In the genomic region with DNA sequence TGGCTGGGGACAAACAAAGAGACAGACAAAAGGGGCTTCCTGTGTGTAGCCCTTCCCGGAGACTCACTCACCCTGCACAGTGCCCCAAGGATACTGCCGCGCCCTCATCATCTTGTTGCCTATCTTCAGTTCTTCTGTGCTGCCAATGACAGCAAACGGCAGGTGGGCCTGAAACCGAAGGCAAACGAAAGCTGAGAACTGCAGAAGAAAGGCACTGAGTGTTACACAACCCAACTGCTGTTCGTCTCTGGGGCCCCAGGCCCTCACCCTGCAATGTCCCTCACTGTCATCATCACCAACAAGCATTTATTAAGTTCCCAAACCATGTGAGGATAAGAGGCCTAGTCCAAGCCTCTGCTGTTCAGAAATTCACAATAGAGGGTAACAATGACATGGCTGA, we compare ENCODE assay signal across 22 cellular contexts. TPM values are rescaled to one million over a fixed set of nuclear protein-coding genes. Genes with fewer than 3 reads are reported as not detected.
A peak's percentile ranks its signal among the peaks of the same experiment; 100 is the strongest.
DNase-seq lines count a peak whose midpoint lies in the region; ATAC-seq and TF ChIP-seq lines count a peak whose summit lies in the region.
"Had no signal": no experiment of that assay in that cellular context is flagged by ENCODE, and none has a peak within 500 bp of the region (broad histone marks: within the 10 kb centered on the region; RNA-seq: fewer than 3 reads in every experiment).

No MANE protein-coding gene starts in this region.

- H3K9me3 Mint-ChIP-seq in IgD-negative memory B cell (no peaks in the 10 kb centered on the region), chondrocyte (ENCODE audit: low read depth) (peaks cover 13% of the 10 kb centered on the region)
- no peaks in the 10 kb centered on the region for H3K9me3 Mint-ChIP-seq in naive thymus-derived CD8-positive, alpha-beta T cell
- H3K9me3 Mint-ChIP-seq: activated CD4-positive, alpha-beta memory T cell treated with anti-CD3 and anti-CD28 coated beads, Interleukin-2, amount 10 ng/mL, durations not matched to agents 7 days and 5 days had no signal

- H3K36me3 Mint-ChIP-seq in IgD-negative memory B cell (peaks cover 6% of the 10 kb centered on the region), T-helper 17 cell (ENCODE audit: low read depth) (peaks cover 3% of the 10 kb centered on the region), chondrocyte (ENCODE audit: low read depth) (peaks cover 6% of the 10 kb centered on the region)
- peaks cover 0 to 73% (median 0%) of the 10 kb centered on the region in 3 donors for H3K36me3 Mint-ChIP-seq in naive thymus-derived CD8-positive, alpha-beta T cell

- no peak for ATAC-seq in T-helper 17 cell
- no peak for ATAC-seq in naive thymus-derived CD8-positive, alpha-beta T cell
- ATAC-seq: A549 had no signal

- no peaks in the 10 kb centered on the region for H3K9me3 ChIP-seq in T-helper 17 cell (ENCODE audit: control insufficient read depth, low read length, poor library complexity, severe bottlenecking)
- H3K9me3 ChIP-seq: A549; BLaER1 treated with 17β-estradiol and CSF1 and Interleukin-3, amounts not matched to agents 10 nM and 100 nM; prostate gland; vagina had no signal

- no peak for TF ChIP-seq CTCF in chondrocyte (IDR thresholded peaks at IDR 0.05)
- no peak for TF ChIP-seq CTCF in dorsolateral prefrontal cortex (IDR thresholded peaks at IDR 0.05 in 54 of 56, conservative IDR thresholded peaks at IDR 0.05 in 2 of 56; ENCODE audit: low read depth in 1 of 56, partially characterized antibody in 56 of 56)

- H3K4me3 Mint-ChIP-seq in IgD-negative memory B cell (no peak overlapping the region), T-helper 17 cell (no peak overlapping the region), chondrocyte (ENCODE audit: unreplicated experiment) (no peak overlapping the region)
- H3K4me3 Mint-ChIP-seq in naive thymus-derived CD8-positive, alpha-beta T cell: no peak overlapping the region
- H3K4me3 Mint-ChIP-seq: activated CD4-positive, alpha-beta memory T cell treated with anti-CD3 and anti-CD28 coated beads, Interleukin-2, amount 10 ng/mL, durations not matched to agents 7 days and 5 days; nephron had no signal

- POLR2A ChIA-PET in naive thymus-derived CD8-positive, alpha-beta T cell (lab: Charles Lee): no interaction called here

- H3K4me3 ChIP-seq in dorsolateral prefrontal cortex: no peak overlapping the region
- H3K4me3 ChIP-seq: A549; BLaER1 treated with 17β-estradiol and CSF1 and Interleukin-3, amounts not matched to agents 10 nM and 100 nM; prostate gland; vagina had no signal

- H3K27me3 Mint-ChIP-seq in IgD-negative memory B cell (no peaks in the 10 kb centered on the region), T-helper 17 cell (no peaks in the 10 kb centered on the region), chondrocyte (ENCODE audit: low read depth) (no peaks in the 10 kb centered on the region)
- no peaks in the 10 kb centered on the region for H3K27me3 Mint-ChIP-seq in naive thymus-derived CD8-positive, alpha-beta T cell
- H3K27me3 Mint-ChIP-seq: activated CD4-positive, alpha-beta memory T cell treated with anti-CD3 and anti-CD28 coated beads, Interleukin-2, amount 10 ng/mL, durations not matched to agents 7 days and 5 days had no signal

- intact Hi-C loops in dorsolateral prefrontal cortex (cut with DNase I): no loop called here

- H3K27ac ChIP-seq in dorsolateral prefrontal cortex: peak overlapping the region in 3 of 59 donors; percentile 16 to 37 (median 19)
- H3K27ac ChIP-seq: A549, prostate gland, vagina had no signal

- H3K4me1 Mint-ChIP-seq in IgD-negative memory B cell: peaks cover 29 to 48% (median 34%) of the 10 kb centered on the region in 3 donors
- peaks cover 18% of the 10 kb centered on the region for H3K4me1 Mint-ChIP-seq in T-helper 17 cell
- peaks cover 9 to 34% (median 30%) of the 10 kb centered on the region in 4 donors for H3K4me1 Mint-ChIP-seq in naive thymus-derived CD8-positive, alpha-beta T cell
- H3K4me1 Mint-ChIP-seq in chondrocyte (ENCODE audit: low read depth): no peaks in the 10 kb centered on the region

- H3K27ac Mint-ChIP-seq in IgD-negative memory B cell (peak overlapping the region; percentile 75 to 81 (median 76)), T-helper 17 cell (peak overlapping the region; percentile 41), chondrocyte (ENCODE audit: unreplicated experiment) (no peak overlapping the region)
- peak overlapping the region in 9 of 10 donors; percentile 17 to 86 (median 63) for H3K27ac Mint-ChIP-seq in naive thymus-derived CD8-positive, alpha-beta T cell
- H3K27ac Mint-ChIP-seq: activated CD4-positive, alpha-beta memory T cell treated with anti-CD3 and anti-CD28 coated beads, Interleukin-2, amount 10 ng/mL, durations not matched to agents 7 days and 5 days had no signal

- peaks cover 0 to 33% (median 0%) of the 10 kb centered on the region in 45 donors for H3K27me3 ChIP-seq in dorsolateral prefrontal cortex
- H3K27me3 ChIP-seq: BLaER1 treated with 17β-estradiol and CSF1 and Interleukin-3, amounts not matched to agents 10 nM and 100 nM; vagina had no signal

- DNase-seq in SKM-1 treated with dmso at 0.1 percent for 144 hours (lab: John Stamatoyannopoulos, UW; ENCODE audit: unreplicated experiment) (peak; percentile 27), SKM-1 (lab: John Stamatoyannopoulos, UW; ENCODE audit: unreplicated experiment) (no peak), T-helper 17 cell (no peak), chondrocyte (ENCODE audit: low spot score) (no peak), dorsolateral prefrontal cortex (no peak), GM03348 (ENCODE audit: low spot score) (no peak)
- no peak for DNase-seq in naive thymus-derived CD8-positive, alpha-beta T cell
- DNase-seq: activated CD4-positive, alpha-beta memory T cell treated with anti-CD3 and anti-CD28 coated beads, Interleukin-2, amount 10 ng/mL, durations not matched to agents 7 days and 5 days; activated T-cell treated with anti-CD3 and anti-CD28 coated beads, Interleukin-2, amount 50 U/mL, for 48 hours; GF-D8; H7; NCI-H1436 treated with DMSO at 0.1 percent for 48 hours; NCI-H2227 treated with DMSO at 0.1 percent for 48 hours; small intestine; stimulated activated CD4-positive, alpha-beta T cell treated with anti-CD3 and anti-CD28 coated beads, Interleukin-4, amount 100 ng/mL, for 1 hour; substantia nigra had no signal

RNA-seq across cellular contexts. Expression of a gene that starts 34.4 kb away (rescaled TPM):
- 7.1 TPM for polyA plus RNA-seq in IgD-negative memory B cell
- total RNA-seq in T-helper 17 cell (10 to 100 TPM in 1 of 2 donors, 1 to 10 TPM in 1; 9.9 to 10.8 TPM), chondrocyte (7.8 to 8.3 TPM (median 8.0 TPM) in 3 replicates), dorsolateral prefrontal cortex (10 to 100 TPM; 11.2 to 39.9 (median 29.2) TPM)
- total RNA-seq in naive thymus-derived CD8-positive, alpha-beta T cell: 10 to 100 TPM; 14.4 to 14.6 TPM
- 1 to 10 TPM; 4.8 to 8.5 (median 6.8) TPM for polyA plus RNA-seq in naive thymus-derived CD8-positive, alpha-beta T cell

RNA-seq across cellular contexts. Expression of a gene that starts 52.3 kb away (rescaled TPM):
- polyA plus RNA-seq in IgD-negative memory B cell: 241 TPM
- total RNA-seq in T-helper 17 cell (100 to 1,000 TPM; 150 to 163 TPM), chondrocyte (29.0 to 32.5 TPM (median 29.1 TPM) in 3 replicates), dorsolateral prefrontal cortex (10 to 100 TPM; 14.0 to 49.1 (median 34.8) TPM)
- total RNA-seq in naive thymus-derived CD8-positive, alpha-beta T cell: 100 to 1,000 TPM; 234 to 235 TPM
- 100 to 1,000 TPM; 161 to 269 (median 226) TPM for polyA plus RNA-seq in naive thymus-derived CD8-positive, alpha-beta T cell
